Comparison of ENCODE assay signal across 8 cellular contexts in genomic region chr1:108691886-108692723, GRCh38. TPM values are rescaled to one million over a fixed set of nuclear protein-coding genes. Genes with fewer than 3 reads are reported as not detected.
DNase-seq lines count a peak whose midpoint lies in the region; ATAC-seq, FAIRE-seq and TF ChIP-seq lines count a peak whose summit lies in the region.

TSS of gene PRPF38B (plus strand) at chr1:108692310. CDS start at chr1:108692592, 282 bp downstream.

- H3K4me1 ChIP-seq in HUES48 (ENCODE audit: control insufficient read depth, insufficient read depth, low read length) (no peaks in the 10 kb centered on the region; the same call in 1 of the 2 replicates), OCI-LY1 (ENCODE audit: insufficient read depth, low read length, severe bottlenecking) (peaks cover 31% of the 10 kb centered on the region), endothelial cell of umbilical vein (ENCODE audit: control insufficient read depth, extremely low read depth, insufficient read depth, low read length) (peaks cover 23% of the 10 kb centered on the region)

- H3K9ac ChIP-seq in HUES48 (ENCODE audit: low read depth, low read length) = peak within 1 kb of the TSS; percentile 91
- H3K9ac ChIP-seq in OCI-LY1 (ENCODE audit: low read length) = peak within 1 kb of the TSS; percentile 87
- peak within 1 kb of the TSS; percentile 94 for H3K9ac ChIP-seq in endothelial cell of umbilical vein (replicated peaks; ENCODE audit: extremely low read depth, insufficient read depth, low read length)

- intact Hi-C loops in endothelial cell of umbilical vein (cut with micrococcal nuclease) = loop anchor here (1.0 to 5.0 kb wide), 10 partner anchors 11 to 492 kb away; partner anchors contain the start of genes GPSM2, HENMT1 and SLC25A24

- H3F3A ChIP-seq in OCI-LY1 (ENCODE audit: insufficient read depth, low read length) = no peaks in the 10 kb centered on the region

- H3K4me2 ChIP-seq in OCI-LY1 (ENCODE audit: low read length) = peak within 1 kb of the TSS; percentile 82
- peak within 1 kb of the TSS; percentile 99 for H3K4me2 ChIP-seq in endothelial cell of umbilical vein (ENCODE audit: insufficient read depth, low read length)

- H3K79me2 ChIP-seq in OCI-LY1 (ENCODE audit: insufficient read depth, low read length) = peaks cover 39% of the 10 kb centered on the region
- H3K79me2 ChIP-seq in endothelial cell of umbilical vein (ENCODE audit: control insufficient read depth, insufficient read depth, low read length) = peaks cover 49% of the 10 kb centered on the region

- ATAC-seq in GM21390 (IDR thresholded peaks at IDR 0.05; ENCODE audit: unreplicated experiment) = peak; percentile 88

- CTCF ChIA-PET in endothelial cell of umbilical vein (lab: Charles Lee) = interaction anchor here (0.7 to 1.8 kb wide), 14 partner anchors 13 to 421 kb away, joined by 3 to 13 read pairs (median 5); partner anchors contain the start of genes EEIG2, HENMT1 and STXBP3

- TF ChIP-seq CTCF in OCI-LY1 (IDR thresholded peaks at IDR 0.05; ENCODE audit: low read length) (no peak), endothelial cell of umbilical vein (IDR thresholded peaks at IDR 0.05; ENCODE audit: extremely low read depth in 1 of 2, insufficient read depth in 1 of 2, low read depth in 1 of 2, low read length in 2 of 2) (no peak)

- H2AFZ ChIP-seq in OCI-LY1 (ENCODE audit: low read length) (no peak within 1 kb of the TSS), endothelial cell of umbilical vein (ENCODE audit: low read depth, low read length) (peak within 1 kb of the TSS; percentile 96)

- H3K9me3 ChIP-seq in HUES48 (ENCODE audit: control insufficient read depth, insufficient read depth, low read length) = no peaks in the 10 kb centered on the region
- H3K9me3 ChIP-seq in OCI-LY1 (ENCODE audit: low read length) = no peaks in the 10 kb centered on the region
- no peaks in the 10 kb centered on the region for H3K9me3 ChIP-seq in endothelial cell of umbilical vein (replicated peaks; ENCODE audit: control insufficient read depth, insufficient read depth, low read length)

- in situ Hi-C loops in Caki2 (cut with HindIII; ENCODE audit: low pct_unique_long_range_greater_than_20kb, low sequenced_read_pairs) = no loop called here

- H3K4me3 ChIP-seq in HUES48 (ENCODE audit: low read depth, low read length) (peak within 1 kb of the TSS; percentile 84), OCI-LY1 (ENCODE audit: low read depth, low read length, poor library complexity, severe bottlenecking) (peak within 1 kb of the TSS; percentile 78), endothelial cell of umbilical vein (replicated peaks in 1 of 3; ENCODE audit: insufficient read depth in 1 of 3, low read depth in 1 of 3, low read length in 3 of 3) (peak within 1 kb of the TSS; percentile 83 to 94 (median 89))

- BruUV-seq in endothelial cell of umbilical vein (replicated peaks; lab: Mats Ljungman, UMichigan) = no TSS peak

- dilution Hi-C loops in endothelial cell of umbilical vein (cut with MboI; ENCODE audit: extremely low pct_ligation_motif_present, low sequenced_read_pairs) = no loop called here

- no peaks in the 10 kb centered on the region for H3K9me1 ChIP-seq in endothelial cell of umbilical vein (replicated peaks; ENCODE audit: control insufficient read depth, extremely low read depth, insufficient read depth, low read length)

- FAIRE-seq in endothelial cell of umbilical vein (lab: Jason Lieb, UNC) = peak; percentile 94

- 0 out of 2 replicates have a peak, but pooled peaks cover 2% of the 10 kb centered on the region for H4K20me1 ChIP-seq in OCI-LY1 (ENCODE audit: insufficient read depth, low read length)
- peaks cover 4% of the 10 kb centered on the region for H4K20me1 ChIP-seq in endothelial cell of umbilical vein (replicated peaks; ENCODE audit: control insufficient read depth, extremely low read depth, insufficient read depth, low read length)

- H3K36me3 ChIP-seq in HUES48 (ENCODE audit: control insufficient read depth, insufficient read depth, low read length) (peaks cover 28% of the 10 kb centered on the region), OCI-LY1 (ENCODE audit: insufficient read depth, low read length) (peaks cover 30% of the 10 kb centered on the region), endothelial cell of umbilical vein (ENCODE audit: control insufficient read depth in 2 of 2, extremely low read depth in 1 of 2, insufficient read depth in 2 of 2, low read length in 2 of 2) (peaks cover 3 to 16% of the 10 kb centered on the region in 2 experiments)

- H3K27me3 ChIP-seq in HUES48 (ENCODE audit: control insufficient read depth, insufficient read depth, low read length) = no peaks in the 10 kb centered on the region
- no peaks in the 10 kb centered on the region for H3K27me3 ChIP-seq in OCI-LY1 (ENCODE audit: insufficient read depth, low read length)
- no peaks in the 10 kb centered on the region for H3K27me3 ChIP-seq in endothelial cell of umbilical vein (ENCODE audit: control insufficient read depth in 2 of 2, insufficient read depth in 2 of 2, low read length in 2 of 2)

- DNase-seq in Caki2 (ENCODE audit: low read depth) (peak; percentile 87), endothelial cell of umbilical vein (ENCODE audit: low read depth, low spot score) (peak; percentile 93), middle frontal gyrus (ENCODE audit: extremely low spot score, low spot score) (peak; percentile 92)
- DNase-seq in activated CD8-positive, alpha-beta memory T cell treated with anti-CD3 and anti-CD28 coated beads, Interleukin-2, amount 50 U/mL, for 48 hours = peak; percentile 96
- DNase-seq in stimulated activated CD8-positive, alpha-beta memory T cell treated with anti-CD3 and anti-CD28 coated beads, Interleukin-2, amount 100 ng/mL, for 48 hours (ENCODE audit: low read depth in 2 of 2) = peak; percentile 88 to 92

- peak; percentile 97 for TF ChIP-seq POLR2A in endothelial cell of umbilical vein (IDR thresholded peaks at IDR 0.05; ENCODE audit: low read depth, low read length)

- no peaks in the 10 kb centered on the region for H3K9me2 ChIP-seq in OCI-LY1 (ENCODE audit: low read depth, low read length)

- POLR2A ChIA-PET in endothelial cell of umbilical vein (lab: Charles Lee) = interaction anchor here (0.7 to 1.5 kb wide), 9 partner anchors 10 to 408 kb away, joined by 3 to 11 read pairs (median 4); partner anchors contain the start of genes HENMT1 and STXBP3

- H3K27ac ChIP-seq in HUES48 (ENCODE audit: low read depth, low read length) = peak within 1 kb of the TSS; percentile 99
- H3K27ac ChIP-seq in OCI-LY1 (ENCODE audit: low read depth, low read length, poor library complexity, severe bottlenecking) = peak within 1 kb of the TSS; percentile 87
- peak within 1 kb of the TSS; percentile 94 for H3K27ac ChIP-seq in endothelial cell of umbilical vein (ENCODE audit: insufficient read depth, low read depth, low read length)

TF ChIP-seq in endothelial cell of umbilical vein, 7 proteins besides CTCF, POLR2A, EP300 and RAD21:
- no peak for TF ChIP-seq JUN (IDR thresholded peaks at IDR 0.05; ENCODE audit: borderline replicate concordance, insufficient read depth, insufficient read length, low read depth)
- TF ChIP-seq FOS (IDR thresholded peaks at IDR 0.05; ENCODE audit: borderline replicate concordance, insufficient read depth, low read length) = no peak
- TF ChIP-seq POLR2AphosphoS5 (IDR thresholded peaks at IDR 0.05; ENCODE audit: insufficient read depth, low read depth, low read length) = peak; percentile 89
- TF ChIP-seq EZH2 (IDR thresholded peaks at IDR 0.05; ENCODE audit: borderline replicate concordance, low read depth, low read length, severe bottlenecking) = no peak

RNA-seq across cellular contexts. Expression of gene PRPF38B, which starts in this region (rescaled TPM):
- 4.7 and 7.8 TPM in 2 replicates for total RNA-seq in Caki2 (2014; rRNA removed; shearing (Covaris generic); ENCODE audit: low replicate concordance)
- total RNA-seq in endothelial cell of umbilical vein = 40.5 and 46.6 TPM in 2 replicates
- polyA plus RNA-seq in endothelial cell of umbilical vein = 15.2 and 19.3 TPM in 2 replicates
- polyA plus RNA-seq in endothelial cell of umbilical vein (2011; cell fraction: cytosol; rRNA removed) = 9.8 and 13.9 TPM in 2 replicates
- 64.8 and 104 TPM in 2 replicates for polyA plus RNA-seq in endothelial cell of umbilical vein (2011; cell fraction: nucleus; rRNA removed)
- 24.5 and 31.4 TPM in 2 replicates for polyA plus RNA-seq in endothelial cell of umbilical vein (2012)
- polyA minus RNA-seq in endothelial cell of umbilical vein = 34.3 and 37.9 TPM in 2 replicates
- 18.5 TPM for polyA minus RNA-seq in endothelial cell of umbilical vein (2011; cell fraction: cytosol; rRNA and poly(A)+ RNA removed)
- polyA minus RNA-seq in endothelial cell of umbilical vein (2011; cell fraction: nucleus; rRNA and poly(A)+ RNA removed) = 85.6 and 94.1 TPM in 2 replicates

Comparison
In these comparisons a context has a peak if more than half of its experiments do, and no peak if none do; other contexts are left out.
1. Peak in every context shown above with its lines: DNase-seq, ATAC-seq, H3K4me3 ChIP-seq and H3K27ac ChIP-seq.